Comparison of ENCODE assay signal across 16 cellular contexts in genomic region chr19:19468424-19469050, GRCh38. TPM values are rescaled to one million over a fixed set of nuclear protein-coding genes. Genes with fewer than 3 reads are reported as not detected.
DNase-seq lines count a peak whose midpoint lies in the region; ATAC-seq, FAIRE-seq and TF ChIP-seq lines count a peak whose summit lies in the region.
"Had no signal": no experiment of that assay in that cellular context is flagged by ENCODE, and none has a peak within 500 bp of the region (broad histone marks: within the 10 kb centered on the region; RNA-seq: fewer than 3 reads in every experiment).

No MANE protein-coding gene starts in this region.

- TF ChIP-seq EP300 in K562 (IDR thresholded peaks at IDR 0.05; ENCODE audit: low read length), result no peak

- CTCF ChIA-PET in K562 (lab: Yijun Ruan, JAX; ENCODE audit: low intra/inter-chr PET ratio), result no interaction called here

- POLR2A ChIA-PET in K562 (lab: Yijun Ruan, JAX), result interaction anchor here (0.6 to 1.0 kb wide), 3 partner anchors 19 to 891 kb away, joined by 3 read pairs; no protein-coding TSS in a partner anchor

- no peak overlapping the region for H3K4me3 ChIP-seq in K562

- peaks cover 4% of the 10 kb centered on the region for H3K9me1 ChIP-seq in K562 (ENCODE audit: control insufficient read depth, insufficient read depth, low read length)

- H3K4me2 ChIP-seq in K562 (ENCODE audit: insufficient read depth, low read length), result no peak overlapping the region
- H3K4me2 ChIP-seq: BLaER1 treated with 17β-estradiol and CSF1 and Interleukin-3, amounts not matched to agents 10 nM and 100 nM had no signal

- TF ChIP-seq RAD21 in K562 (CRISPR knock-in tag; conservative IDR thresholded peaks at IDR 0.05 in 1 of 2, IDR thresholded peaks at IDR 0.05 in 1 of 2), result 0 out of 4 replicates have a peak, but pooled peaks of 1 of the 2 experiments have one; percentile 10

- no peak for DNase-seq in activated naive CD4-positive, alpha-beta T cell treated with anti-CD3 and anti-CD28 coated beads, Interleukin-2, amount 50 U/mL, for 72 hours (ENCODE audit: low spot score in 2 of 2)
- DNase-seq in activated naive CD4-positive, alpha-beta T cell treated with Interleukin-2 at 50 U/mL for 16 hours, result no peak
- DNase-seq in MV-4-11 (lab: John Stamatoyannopoulos, UW) (peak; percentile 29), K562 (ENCODE audit: extremely low read depth in 1 of 4, low spot score in 3 of 4) (no peak), type B pancreatic cell (ENCODE audit: extremely low spot score, unreplicated experiment) (no peak), OCI-M2 (lab: John Stamatoyannopoulos, UW; ENCODE audit: unreplicated experiment) (no peak), DMS153 treated with DMSO at 0.1 percent for 48 hours (lab: John Stamatoyannopoulos, UW; ENCODE audit: unreplicated experiment) (no peak), NOMO-1 treated with DMSO at 0.1 percent for 48 hours (lab: John Stamatoyannopoulos, UW; ENCODE audit: unreplicated experiment) (no peak)
- DNase-seq: activated CD4-positive, alpha-beta memory T cell treated with anti-CD3 and anti-CD28 coated beads, Interleukin-2, amount 10 ng/mL, durations not matched to agents 7 days and 5 days; MM.1S; NCI-H446; stimulated activated naive CD8-positive, alpha-beta T cell treated with anti-CD3 and anti-CD28 coated beads, Interleukin-15, Interleukin-2, amounts not matched to agents 100 U/mL and 50 U/mL, for 24 hours had no signal

- H3K9me3 Mint-ChIP-seq in activated naive CD4-positive, alpha-beta T cell treated with anti-CD3 and anti-CD28 coated beads, Interleukin-2, amount 50 U/mL, for 72 hours, result peaks cover 15 to 30% of the 10 kb centered on the region in 2 donors
- H3K9me3 Mint-ChIP-seq in type B pancreatic cell, result peaks cover 16% of the 10 kb centered on the region

- peaks cover 41 to 58% of the 10 kb centered on the region in 2 donors for H3K36me3 Mint-ChIP-seq in activated naive CD4-positive, alpha-beta T cell treated with anti-CD3 and anti-CD28 coated beads, Interleukin-2, amount 50 U/mL, for 72 hours
- peaks cover 51% of the 10 kb centered on the region for H3K36me3 Mint-ChIP-seq in type B pancreatic cell

- no peaks in the 10 kb centered on the region for H3K27me3 Mint-ChIP-seq in type B pancreatic cell
- H3K27me3 Mint-ChIP-seq: activated CD4-positive, alpha-beta memory T cell treated with anti-CD3 and anti-CD28 coated beads, Interleukin-2, amount 10 ng/mL, durations not matched to agents 7 days and 5 days had no signal

- H3K79me2 ChIP-seq in K562 (ENCODE audit: control insufficient read depth, insufficient read depth, low read length), result peaks cover 91% of the 10 kb centered on the region

- H3K4me1 ChIP-seq in K562 (replicated peaks in 1 of 2; ENCODE audit: control insufficient read depth in 2 of 2, insufficient read depth in 2 of 2, low read length in 2 of 2), result peaks cover 0 to 7% of the 10 kb centered on the region in 2 experiments; a peak in 3 of 5 replicates

- TF ChIP-seq POLR2A in K562 (conservative IDR thresholded peaks at IDR 0.05), result 0 out of 2 replicates have a peak, but pooled peaks have one; percentile 7

- H3K36me3 ChIP-seq in K562 (ENCODE audit: control insufficient read depth, insufficient read depth, low read length), result peaks cover 80% of the 10 kb centered on the region

- FAIRE-seq in K562 (lab: Jason Lieb, UNC), result peak; percentile 65
- FAIRE-seq: colon, H1, urothelium cell line had no signal

- intact Hi-C loops in K562 (cut with micrococcal nuclease), result no loop called here

- H3K9me3 ChIP-seq in K562 (replicated peaks; ENCODE audit: control insufficient read depth, insufficient read depth, low read depth, low read length), result peaks cover 15% of the 10 kb centered on the region

- H3K27ac Mint-ChIP-seq in activated naive CD4-positive, alpha-beta T cell treated with anti-CD3 and anti-CD28 coated beads, Interleukin-2, amount 50 U/mL, for 72 hours, result peak overlapping the region; percentile 29 to 58
- peak overlapping the region; percentile 70 for H3K27ac Mint-ChIP-seq in type B pancreatic cell
- H3K27ac Mint-ChIP-seq: activated CD4-positive, alpha-beta memory T cell treated with anti-CD3 and anti-CD28 coated beads, Interleukin-2, amount 10 ng/mL, durations not matched to agents 7 days and 5 days had no signal

- no peak overlapping the region for H2AFZ ChIP-seq in K562 (ENCODE audit: low read depth, low read length)

- BruUV-seq in K562 (replicated peaks; lab: Mats Ljungman, UMichigan), result TSS peak; percentile 25

- H3K27ac ChIP-seq in K562 (ENCODE audit: extremely low read depth, low read depth, low read length), result no peak overlapping the region
- H3K27ac ChIP-seq: BLaER1 treated with 17β-estradiol and CSF1 and Interleukin-3, amounts not matched to agents 10 nM and 100 nM had no signal

- H3K4me3 Mint-ChIP-seq in type B pancreatic cell, result peak overlapping the region; percentile 40
- H3K4me3 Mint-ChIP-seq: activated CD4-positive, alpha-beta memory T cell treated with anti-CD3 and anti-CD28 coated beads, Interleukin-2, amount 10 ng/mL, durations not matched to agents 7 days and 5 days had no signal

- no peak overlapping the region for H3K9ac ChIP-seq in K562 (ENCODE audit: insufficient read depth in 1 of 2, low read depth in 2 of 2, low read length in 2 of 2)
- H3K9ac ChIP-seq: BLaER1 treated with 17β-estradiol and CSF1 and Interleukin-3, amounts not matched to agents 10 nM and 100 nM had no signal

- no peaks in the 10 kb centered on the region for H3K27me3 ChIP-seq in K562 (ENCODE audit: control insufficient read depth in 2 of 2, insufficient read depth in 2 of 2, low read length in 2 of 2)
- H3K27me3 ChIP-seq: BLaER1 treated with 17β-estradiol and CSF1 and Interleukin-3, amounts not matched to agents 10 nM and 100 nM had no signal

- in situ Hi-C loops in K562 (cut with MboI), result no loop called here

- no peak for TF ChIP-seq CTCF in K562 (IDR thresholded peaks at IDR 0.05 in 2 of 3, conservative IDR thresholded peaks at IDR 0.05 in 1 of 3; ENCODE audit: insufficient read depth in 2 of 3, low read depth in 1 of 3, low read length in 3 of 3)
- TF ChIP-seq CTCF in type B pancreatic cell (conservative IDR thresholded peaks at IDR 0.05), result no peak

- no peak for ATAC-seq in activated naive CD4-positive, alpha-beta T cell treated with anti-CD3 and anti-CD28 coated beads, Interleukin-2, amount 50 U/mL, for 72 hours
- ATAC-seq in K562, result no peak
- ATAC-seq: stimulated activated naive CD8-positive, alpha-beta T cell treated with anti-CD3 and anti-CD28 coated beads, Interleukin-15, Interleukin-2, amounts not matched to agents 100 U/mL and 50 U/mL, for 24 hours had no signal

- H3K4me1 Mint-ChIP-seq in type B pancreatic cell (ENCODE audit: unreplicated experiment), result peaks cover 20% of the 10 kb centered on the region

- peaks cover 6% of the 10 kb centered on the region; the same call in 1 of the 2 replicates for H4K20me1 ChIP-seq in K562 (replicated peaks; ENCODE audit: control insufficient read depth, insufficient read depth, low read length)

- WGBS in K562 (ENCODE audit: insufficient coverage, low coverage, missing lambda C conversion rate), result 92% methylated on average over 2 of the region's 2 CpGs

TF ChIP-seq in K562, 482 proteins besides CTCF, POLR2A, EP300 and RAD21 (continues in another document):
- peak; percentile 58; the same call in 1 of the 2 replicates for TF ChIP-seq NBN (IDR thresholded peaks at IDR 0.05; ENCODE audit: low read depth)

RNA-seq across cellular contexts. Expression of gene TSSK6, which starts 46.8 kb away (rescaled TPM):
- 1 to 10 TPM; 3.8 to 5.5 TPM for total RNA-seq in activated naive CD4-positive, alpha-beta T cell treated with anti-CD3 and anti-CD28 coated beads, Interleukin-2, amount 50 U/mL, for 72 hours
- 1.3 and 7.5 TPM in 2 replicates for total RNA-seq in K562 (2011; cell fraction: chromatin; rRNA removed; ENCODE audit: low replicate concordance)
- total RNA-seq in K562 (2011; cell fraction: nucleolus; rRNA removed), result 14.5 and 15.7 TPM in 2 replicates
- total RNA-seq in K562 (2011; cell fraction: nucleoplasm; rRNA removed), result 4.5 TPM in 2 replicates
- total RNA-seq in K562 (2014; rRNA removed) (2.0 and 2.1 TPM in 2 replicates), K562 (2014; rRNA removed; fragmentation: Illumina TruSeq; extraction: Trizol) (0.22 TPM in 1 of 2 replicates, not detected in the other), K562 (2015; rRNA removed; fragmentation: Illumina TruSeq; extraction: Trizol) (0.76 and 0.90 TPM in 2 replicates), K562 (2021) (2.4 and 2.6 TPM in 2 replicates), type B pancreatic cell (ENCODE audit: low replicate concordance) (1.5 and 2.3 TPM in 2 replicates)
- polyA plus RNA-seq in K562 (2011; rRNA removed) (0.93 and 1.8 TPM in 2 replicates), K562 (2014; fragmentation: Illumina TruSeq; extraction: Trizol) (0.21 and 0.39 TPM in 2 replicates), K562 (2014; fragmentation: Nextera tagmentation; extraction: Ambion mirVana) (not detected), K562 (2014; rRNA removed) (2.4 and 3.9 TPM in 2 replicates)
- 2.5 and 7.7 TPM in 2 replicates for polyA plus RNA-seq in K562 (2011; cell fraction: cytosol; rRNA removed)
- 3.6 and 7.5 TPM in 2 replicates for polyA plus RNA-seq in K562 (2011; cell fraction: nucleus; rRNA removed)
- 1.3 and 2.7 TPM in 2 replicates for polyA plus RNA-seq in K562 (2012)
- 0.54 and 0.67 TPM in 2 replicates for polyA minus RNA-seq in K562 (2011; rRNA and poly(A)+ RNA removed)
- polyA minus RNA-seq in K562 (2011; cell fraction: cytosol; rRNA and poly(A)+ RNA removed), result 1.4 TPM in 1 of 2 replicates, not detected in the other
- 7.4 and 9.3 TPM in 2 replicates for polyA minus RNA-seq in K562 (2011; cell fraction: nucleus; rRNA and poly(A)+ RNA removed)

RNA-seq across cellular contexts. Expression of gene NDUFA13, which starts 47.5 kb away (rescaled TPM):
- 100 to 1,000 TPM; 358 to 407 TPM for total RNA-seq in activated naive CD4-positive, alpha-beta T cell treated with anti-CD3 and anti-CD28 coated beads, Interleukin-2, amount 50 U/mL, for 72 hours
- total RNA-seq in K562 (2011; cell fraction: chromatin; rRNA removed; ENCODE audit: low replicate concordance), result 115 and 283 TPM in 2 replicates
- 289 and 359 TPM in 2 replicates for total RNA-seq in K562 (2011; cell fraction: nucleolus; rRNA removed)
- 176 and 255 TPM in 2 replicates for total RNA-seq in K562 (2011; cell fraction: nucleoplasm; rRNA removed)
- total RNA-seq in K562 (2014; rRNA removed), result 386 and 429 TPM in 2 replicates
- 74.8 and 146 TPM in 2 replicates for total RNA-seq in K562 (2014; rRNA removed; fragmentation: Illumina TruSeq; extraction: Trizol)
- total RNA-seq in K562 (2015; rRNA removed; fragmentation: Illumina TruSeq; extraction: Trizol), result 397 and 447 TPM in 2 replicates
- total RNA-seq in K562 (2021), result 522 and 559 TPM in 2 replicates
- polyA plus RNA-seq in K562 (2011; rRNA removed), result 340 and 343 TPM in 2 replicates
- polyA plus RNA-seq in K562 (2011; cell fraction: cytosol; rRNA removed), result 881 and 1,009 TPM in 2 replicates
- 249 and 320 TPM in 2 replicates for polyA plus RNA-seq in K562 (2011; cell fraction: nucleus; rRNA removed)
- polyA plus RNA-seq in K562 (2012), result 401 and 675 TPM in 2 replicates
- 298 and 395 TPM in 2 replicates for polyA plus RNA-seq in K562 (2014; fragmentation: Illumina TruSeq; extraction: Trizol)
- polyA plus RNA-seq in K562 (2014; fragmentation: Nextera tagmentation; extraction: Ambion mirVana), result 100 to 1,000 TPM; 263 to 440 TPM
- polyA plus RNA-seq in K562 (2014; rRNA removed), result 596 and 801 TPM in 2 replicates
- 72.8 and 113 TPM in 2 replicates for polyA minus RNA-seq in K562 (2011; rRNA and poly(A)+ RNA removed)
- 98.7 and 142 TPM in 2 replicates for polyA minus RNA-seq in K562 (2011; cell fraction: cytosol; rRNA and poly(A)+ RNA removed)
- polyA minus RNA-seq in K562 (2011; cell fraction: nucleus; rRNA and poly(A)+ RNA removed), result 52.4 and 62.5 TPM in 2 replicates
- total RNA-seq in type B pancreatic cell (ENCODE audit: low replicate concordance), result 396 and 419 TPM in 2 replicates
